Comparison of ENCODE assay signal across 16 cellular contexts in the genomic region with DNA sequence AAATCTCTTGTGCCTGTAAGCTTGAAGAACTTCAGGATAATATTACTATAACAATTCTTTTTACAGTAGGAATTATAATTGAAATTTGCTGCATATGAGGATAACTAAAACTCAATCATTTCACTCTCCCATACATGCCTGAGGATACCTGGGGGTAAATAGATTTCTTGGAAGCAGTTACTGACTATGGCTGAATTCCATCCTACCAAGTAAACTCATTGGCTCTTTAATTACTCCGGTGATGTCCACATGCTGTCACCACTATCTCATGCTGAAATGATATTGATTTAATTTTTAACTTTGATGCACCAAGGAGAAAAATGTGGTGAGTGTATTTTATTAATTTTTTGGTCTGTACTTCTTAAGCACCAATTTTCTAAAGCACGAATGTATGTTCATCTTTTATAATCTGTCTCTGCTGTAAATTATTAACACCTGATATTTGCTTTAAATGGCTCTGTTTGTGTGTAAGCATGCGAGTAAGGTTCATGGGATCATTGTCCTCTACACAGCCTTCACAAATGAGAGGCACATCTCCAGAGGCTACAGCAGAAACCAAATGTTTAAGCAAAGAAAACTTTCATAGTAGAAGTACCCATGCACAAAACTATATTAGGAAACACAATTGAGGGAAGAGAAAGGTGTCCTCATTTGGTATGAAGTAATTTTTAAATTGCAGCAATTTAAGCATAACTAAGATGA.
DNase-seq lines count a peak whose midpoint lies in the region; ATAC-seq and TF ChIP-seq lines count a peak whose summit lies in the region.
"Had no signal": no experiment of that assay in that cellular context is flagged by ENCODE, and none has a peak within 500 bp of the region (broad histone marks: within the 10 kb centered on the region; RNA-seq: fewer than 3 reads in every experiment).

No MANE protein-coding gene starts in this region.

- H3K9me3 ChIP-seq in liver (ENCODE audit: control insufficient read depth in 4 of 4, low read length in 3 of 4): no peaks in the 10 kb centered on the region
- H3K9me3 ChIP-seq: A549; BLaER1 treated with 17β-estradiol and CSF1 and Interleukin-3, amounts not matched to agents 10 nM and 100 nM; Caco-2 had no signal

- no peak overlapping the region for H3K4me3 ChIP-seq in liver (ENCODE audit: low read depth in 1 of 3, low read length in 3 of 3)
- H3K4me3 ChIP-seq: A549; BLaER1 treated with 17β-estradiol and CSF1 and Interleukin-3, amounts not matched to agents 10 nM and 100 nM had no signal

- TF ChIP-seq RAD21 in liver (IDR thresholded peaks at IDR 0.05): peak in 1 of 2 donors; percentile 10

- H3K9ac ChIP-seq in liver (ENCODE audit: low read depth in 1 of 2, low read length in 2 of 2): no peak overlapping the region
- H3K9ac ChIP-seq: BLaER1 treated with 17β-estradiol and CSF1 and Interleukin-3, amounts not matched to agents 10 nM and 100 nM had no signal

- no peaks in the 10 kb centered on the region for H3K27me3 ChIP-seq in liver (ENCODE audit: control insufficient read depth in 4 of 4, insufficient read depth in 4 of 4, low read length in 3 of 4)
- H3K27me3 ChIP-seq: BLaER1 treated with 17β-estradiol and CSF1 and Interleukin-3, amounts not matched to agents 10 nM and 100 nM had no signal

- DNase-seq in DMS53 (lab: John Stamatoyannopoulos, UW): peak; percentile 35
- DNase-seq in DMS53 treated with DMSO at 0.1 percent for 48 hours (lab: John Stamatoyannopoulos, UW; ENCODE audit: unreplicated experiment): no peak
- DNase-seq in left lobe of liver (ENCODE audit: low spot score): no peak
- DNase-seq in stimulated activated CD4-positive, alpha-beta T cell treated with anti-CD3 and anti-CD28 coated beads, Interleukin-4, amount 100 ng/mL, for 24 hours: no peak
- DNase-seq in NCI-H1694 (lab: John Stamatoyannopoulos, UW): no peak
- DNase-seq: AML-193; Caco-2; Calu3; CD4-positive, alpha-beta T cell; CD8-positive, alpha-beta T cell; GF-D8 had no signal

- H3K36me3 ChIP-seq in liver (ENCODE audit: control insufficient read depth in 4 of 4, insufficient read depth in 3 of 4, low read depth in 1 of 4, low read length in 3 of 4): no peaks in the 10 kb centered on the region
- H3K36me3 ChIP-seq: BLaER1 treated with 17β-estradiol and CSF1 and Interleukin-3, amounts not matched to agents 10 nM and 100 nM had no signal

- 26% methylated on average over 3 of the region's 3 CpGs for WGBS in liver

- no peak overlapping the region for H3K27ac ChIP-seq in liver (ENCODE audit: low read depth in 1 of 2, low read length in 2 of 2)
- H3K27ac ChIP-seq: 22Rv1; A549; BLaER1 treated with 17β-estradiol and CSF1 and Interleukin-3, amounts not matched to agents 10 nM and 100 nM; C4-2B had no signal

- peaks cover 0 to 15% (median 14%) of the 10 kb centered on the region in 4 donors for H3K4me1 ChIP-seq in liver (ENCODE audit: control insufficient read depth in 4 of 4, insufficient read depth in 4 of 4, low read length in 3 of 4)
- H3K4me1 ChIP-seq: A549; BLaER1 treated with 17β-estradiol and CSF1 and Interleukin-3, amounts not matched to agents 10 nM and 100 nM; Caco-2 had no signal

- ATAC-seq in left lobe of liver: peak; percentile 63
- ATAC-seq: A549; CD8-positive, alpha-beta T cell had no signal

- no peak for TF ChIP-seq CTCF in liver (IDR thresholded peaks at IDR 0.05; ENCODE audit: low read depth, low read length, missing input control)

TF ChIP-seq in liver, 16 proteins besides CTCF, POLR2A, EP300 and RAD21:
- peak; percentile 42 for TF ChIP-seq SP1 (IDR thresholded peaks at IDR 0.05)
- no peak for TF ChIP-seq GABPA (IDR thresholded peaks at IDR 0.05 in 1 of 2, conservative IDR thresholded peaks at IDR 0.05 in 1 of 2)
- TF ChIP-seq EGR1 (IDR thresholded peaks at IDR 0.05; ENCODE audit: low read depth in 2 of 2): no peak
- no peak for TF ChIP-seq HNF4G (IDR thresholded peaks at IDR 0.05)
- TF ChIP-seq, protein P1, sequence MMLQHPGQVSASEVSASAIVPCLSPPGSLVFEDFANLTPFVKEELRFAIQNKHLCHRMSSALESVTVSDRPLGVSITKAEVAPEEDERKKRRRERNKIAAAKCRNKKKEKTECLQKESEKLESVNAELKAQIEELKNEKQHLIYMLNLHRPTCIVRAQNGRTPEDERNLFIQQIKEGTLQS (IDR thresholded peaks at IDR 0.05): no peak
- TF ChIP-seq TAF1 (conservative IDR thresholded peaks at IDR 0.05): no peak
- TF ChIP-seq YY1 (IDR thresholded peaks at IDR 0.05): peak; percentile 15
- TF ChIP-seq, protein P2, sequence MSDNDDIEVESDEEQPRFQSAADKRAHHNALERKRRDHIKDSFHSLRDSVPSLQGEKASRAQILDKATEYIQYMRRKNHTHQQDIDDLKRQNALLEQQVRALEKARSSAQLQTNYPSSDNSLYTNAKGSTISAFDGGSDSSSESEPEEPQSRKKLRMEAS (IDR thresholded peaks at IDR 0.05): no peak
- peak; percentile 37 to 59 for TF ChIP-seq HNF4A (conservative IDR thresholded peaks at IDR 0.05)
- TF ChIP-seq RXRA (IDR thresholded peaks at IDR 0.05): peak; percentile 64 to 86
- no peak for TF ChIP-seq FOXA1 (IDR thresholded peaks at IDR 0.05)
- TF ChIP-seq FOXA2 (IDR thresholded peaks at IDR 0.05): no peak
- TF ChIP-seq, protein P3, sequence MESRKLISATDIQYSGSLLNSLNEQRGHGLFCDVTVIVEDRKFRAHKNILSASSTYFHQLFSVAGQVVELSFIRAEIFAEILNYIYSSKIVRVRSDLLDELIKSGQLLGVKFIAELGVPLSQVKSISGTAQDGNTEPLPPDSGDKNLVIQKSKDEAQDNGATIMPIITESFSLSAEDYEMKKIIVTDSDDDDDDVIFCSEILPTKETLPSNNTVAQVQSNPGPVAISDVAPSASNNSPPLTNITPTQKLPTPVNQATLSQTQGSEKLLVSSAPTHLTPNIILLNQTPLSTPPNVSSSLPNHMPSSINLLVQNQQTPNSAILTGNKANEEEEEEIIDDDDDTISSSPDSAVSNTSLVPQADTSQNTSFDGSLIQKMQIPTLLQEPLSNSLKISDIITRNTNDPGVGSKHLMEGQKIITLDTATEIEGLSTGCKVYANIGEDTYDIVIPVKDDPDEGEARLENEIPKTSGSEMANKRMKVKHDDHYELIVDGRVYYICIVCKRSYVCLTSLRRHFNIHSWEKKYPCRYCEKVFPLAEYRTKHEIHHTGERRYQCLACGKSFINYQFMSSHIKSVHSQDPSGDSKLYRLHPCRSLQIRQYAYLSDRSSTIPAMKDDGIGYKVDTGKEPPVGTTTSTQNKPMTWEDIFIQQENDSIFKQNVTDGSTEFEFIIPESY (IDR thresholded peaks at IDR 0.05): no peak
- peak in 1 of 2 donors; percentile 20 for TF ChIP-seq JUND (IDR thresholded peaks at IDR 0.05)
- TF ChIP-seq, protein P4, sequence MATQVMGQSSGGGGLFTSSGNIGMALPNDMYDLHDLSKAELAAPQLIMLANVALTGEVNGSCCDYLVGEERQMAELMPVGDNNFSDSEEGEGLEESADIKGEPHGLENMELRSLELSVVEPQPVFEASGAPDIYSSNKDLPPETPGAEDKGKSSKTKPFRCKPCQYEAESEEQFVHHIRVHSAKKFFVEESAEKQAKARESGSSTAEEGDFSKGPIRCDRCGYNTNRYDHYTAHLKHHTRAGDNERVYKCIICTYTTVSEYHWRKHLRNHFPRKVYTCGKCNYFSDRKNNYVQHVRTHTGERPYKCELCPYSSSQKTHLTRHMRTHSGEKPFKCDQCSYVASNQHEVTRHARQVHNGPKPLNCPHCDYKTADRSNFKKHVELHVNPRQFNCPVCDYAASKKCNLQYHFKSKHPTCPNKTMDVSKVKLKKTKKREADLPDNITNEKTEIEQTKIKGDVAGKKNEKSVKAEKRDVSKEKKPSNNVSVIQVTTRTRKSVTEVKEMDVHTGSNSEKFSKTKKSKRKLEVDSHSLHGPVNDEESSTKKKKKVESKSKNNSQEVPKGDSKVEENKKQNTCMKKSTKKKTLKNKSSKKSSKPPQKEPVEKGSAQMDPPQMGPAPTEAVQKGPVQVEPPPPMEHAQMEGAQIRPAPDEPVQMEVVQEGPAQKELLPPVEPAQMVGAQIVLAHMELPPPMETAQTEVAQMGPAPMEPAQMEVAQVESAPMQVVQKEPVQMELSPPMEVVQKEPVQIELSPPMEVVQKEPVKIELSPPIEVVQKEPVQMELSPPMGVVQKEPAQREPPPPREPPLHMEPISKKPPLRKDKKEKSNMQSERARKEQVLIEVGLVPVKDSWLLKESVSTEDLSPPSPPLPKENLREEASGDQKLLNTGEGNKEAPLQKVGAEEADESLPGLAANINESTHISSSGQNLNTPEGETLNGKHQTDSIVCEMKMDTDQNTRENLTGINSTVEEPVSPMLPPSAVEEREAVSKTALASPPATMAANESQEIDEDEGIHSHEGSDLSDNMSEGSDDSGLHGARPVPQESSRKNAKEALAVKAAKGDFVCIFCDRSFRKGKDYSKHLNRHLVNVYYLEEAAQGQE (IDR thresholded peaks at IDR 0.05): no peak
- TF ChIP-seq NR2F2 (IDR thresholded peaks at IDR 0.05): no peak
